In genomic region chr11:5274340-5274739, GRCh38 we compare ENCODE assay signal across 16 cellular contexts. TPM values are rescaled to one million over a fixed set of nuclear protein-coding genes. Genes with fewer than 3 reads are reported as not detected.
DNase-seq lines count a peak whose midpoint lies in the region; ATAC-seq, FAIRE-seq and TF ChIP-seq lines count a peak whose summit lies in the region.
"Had no signal": no experiment of that assay in that cellular context is flagged by ENCODE, and none has a peak within 500 bp of the region (broad histone marks: within the 10 kb centered on the region; RNA-seq: fewer than 3 reads in every experiment).

No MANE protein-coding gene starts in this region.

- in situ Hi-C loops in K562 (cut with MboI): no loop called here

- no peaks in the 10 kb centered on the region for H3K9me1 ChIP-seq in K562 (ENCODE audit: control insufficient read depth, insufficient read depth, low read length)

- no peak for FAIRE-seq in K562 (lab: Jason Lieb, UNC)

- no peak for ATAC-seq in K562
- no peak for ATAC-seq in Right ventricle myocardium superior (ENCODE audit: poor library complexity)
- no peak for ATAC-seq in HG03565 (IDR thresholded peaks at IDR 0.05; ENCODE audit: unreplicated experiment)
- ATAC-seq: PC-3 had no signal

- TF ChIP-seq CTCF in K562 (IDR thresholded peaks at IDR 0.05 in 2 of 3, conservative IDR thresholded peaks at IDR 0.05 in 1 of 3; ENCODE audit: insufficient read depth in 2 of 3, low read depth in 1 of 3, low read length in 3 of 3): no peak

- CTCF ChIA-PET in K562 (lab: Yijun Ruan, JAX; ENCODE audit: low intra/inter-chr PET ratio): no interaction called here

- peak overlapping the region; percentile 47 to 54; a peak in 3 of 4 replicates for H3K9ac ChIP-seq in K562 (ENCODE audit: insufficient read depth in 1 of 2, low read depth in 2 of 2, low read length in 2 of 2)

- intact Hi-C loops in K562 (cut with micrococcal nuclease) (no loop called here), Right ventricle myocardium superior (cut with DNase I) (no loop called here)

- no peak for TF ChIP-seq POLR2A in K562 (conservative IDR thresholded peaks at IDR 0.05)

- 67% methylated on average over 4 of the region's 4 CpGs for whole genome bisulfite sequencing in K562 (ENCODE audit: insufficient coverage, low coverage, missing lambda C conversion rate)

- H3K9me3 ChIP-seq in K562 (replicated peaks; ENCODE audit: control insufficient read depth, insufficient read depth, low read depth, low read length): no peaks in the 10 kb centered on the region
- H3K9me3 ChIP-seq: BE2C had no signal

- peak overlapping the region; percentile 87 for H3K27ac ChIP-seq in K562 (ENCODE audit: extremely low read depth, low read depth, low read length)
- H3K27ac ChIP-seq: SK-N-MC had no signal

- H3K79me2 ChIP-seq in K562 (ENCODE audit: control insufficient read depth, insufficient read depth, low read length): peaks cover 71% of the 10 kb centered on the region

- POLR2A ChIA-PET in K562 (lab: Yijun Ruan, JAX): interaction anchor here (1.4 to 2.7 kb wide), 2 partner anchors 12 to 15 kb away, joined by 4 to 15 read pairs; no protein-coding TSS in a partner anchor

- H3K4me3 ChIP-seq in K562: no peak overlapping the region
- H3K4me3 ChIP-seq: SK-N-MC had no signal

- no peak for TF ChIP-seq RAD21 in K562 (CRISPR knock-in tag; conservative IDR thresholded peaks at IDR 0.05 in 1 of 2, IDR thresholded peaks at IDR 0.05 in 1 of 2)

- peak overlapping the region; percentile 56 for H2AFZ ChIP-seq in K562 (ENCODE audit: low read depth, low read length)

- H4K20me1 ChIP-seq in K562 (replicated peaks; ENCODE audit: control insufficient read depth, insufficient read depth, low read length): no peaks in the 10 kb centered on the region

- DNase-seq in HT1080 (ENCODE audit: low read depth) (peak; percentile 83), K562 (ENCODE audit: extremely low read depth in 1 of 4, low spot score in 3 of 4) (no peak), glomerular visceral epithelial cell (ENCODE audit: extremely low spot score) (peak; percentile 2), Right ventricle myocardium superior (no peak), dedifferentiated amniotic fluid mesenchymal stem cell (ENCODE audit: extremely low spot score) (no peak), hippocampal formation (lab: John Stamatoyannopoulos, UW) (no peak)
- DNase-seq: BE2C; CD4-positive, alpha-beta memory T cell; H9; NCI-H1694; NCI-H2107; NCI-H345; NCI-H526 treated with DMSO at 0.1 percent for 48 hours; PC-3 had no signal

- no peak for TF ChIP-seq EP300 in K562 (IDR thresholded peaks at IDR 0.05; ENCODE audit: low read length)

- no peaks in the 10 kb centered on the region for H3K27me3 ChIP-seq in K562 (ENCODE audit: control insufficient read depth in 2 of 2, insufficient read depth in 2 of 2, low read length in 2 of 2)
- H3K27me3 ChIP-seq: BE2C had no signal

- H3K4me1 ChIP-seq in K562 (replicated peaks in 1 of 2; ENCODE audit: control insufficient read depth in 2 of 2, insufficient read depth in 2 of 2, low read length in 2 of 2): peaks cover 26 to 73% of the 10 kb centered on the region in 2 experiments
- H3K4me1 ChIP-seq: BE2C had no signal

- BruUV-seq in K562 (replicated peaks; lab: Mats Ljungman, UMichigan): no TSS peak

- peaks cover 30% of the 10 kb centered on the region for H3K36me3 ChIP-seq in K562 (ENCODE audit: control insufficient read depth, insufficient read depth, low read length)
- H3K36me3 ChIP-seq: BE2C had no signal

- H3K4me2 ChIP-seq in K562 (ENCODE audit: insufficient read depth, low read length): peak overlapping the region; percentile 63

RNA-seq across cellular contexts. Expression of gene HBE1, which starts 4.6 kb away (rescaled TPM):
- 157 and 165 TPM in 2 replicates for total RNA-seq in HT1080 (2014; rRNA removed; shearing (Covaris generic))
- polyA plus RNA-seq in HT1080 (2015; cell fraction: cytosol; rRNA removed): 30.9 and 36.2 TPM in 2 replicates
- polyA plus RNA-seq in HT1080 (2015; cell fraction: nucleus; rRNA removed): 5.4 and 8.7 TPM in 2 replicates
- total RNA-seq in K562 (2011; cell fraction: chromatin; rRNA removed; ENCODE audit: low replicate concordance): 428 and 488 TPM in 2 replicates
- total RNA-seq in K562 (2011; cell fraction: nucleolus; rRNA removed): 920 and 1,516 TPM in 2 replicates
- 1,288 and 1,316 TPM in 2 replicates for total RNA-seq in K562 (2011; cell fraction: nucleoplasm; rRNA removed)
- 1,522 and 1,641 TPM in 2 replicates for total RNA-seq in K562 (2014; rRNA removed)
- 1,988 and 2,064 TPM in 2 replicates for total RNA-seq in K562 (2014; rRNA removed; fragmentation: Illumina TruSeq; extraction: Trizol)
- 594 and 612 TPM in 2 replicates for total RNA-seq in K562 (2015; rRNA removed; fragmentation: Illumina TruSeq; extraction: Trizol)
- total RNA-seq in K562 (2021): 1,978 and 2,119 TPM in 2 replicates
- 1,590 and 10,250 TPM in 2 replicates for polyA plus RNA-seq in K562 (2011; rRNA removed)
- polyA plus RNA-seq in K562 (2011; cell fraction: cytosol; rRNA removed): 2,905 and 13,663 TPM in 2 replicates
- 783 and 2,910 TPM in 2 replicates for polyA plus RNA-seq in K562 (2011; cell fraction: nucleus; rRNA removed)
- 1,158 and 1,777 TPM in 2 replicates for polyA plus RNA-seq in K562 (2012)
- polyA plus RNA-seq in K562 (2014; fragmentation: Illumina TruSeq; extraction: Trizol): 2,663 and 2,874 TPM in 2 replicates
- polyA plus RNA-seq in K562 (2014; fragmentation: Nextera tagmentation; extraction: Ambion mirVana): 1,000 to 10,000 TPM; 2,181 to 2,800 TPM
- polyA plus RNA-seq in K562 (2014; rRNA removed): 2,730 and 3,408 TPM in 2 replicates
- 579 and 3,233 TPM in 2 replicates for polyA minus RNA-seq in K562 (2011; rRNA and poly(A)+ RNA removed)
- polyA minus RNA-seq in K562 (2011; cell fraction: cytosol; rRNA and poly(A)+ RNA removed): 263 and 1,304 TPM in 2 replicates
- 90.1 and 239 TPM in 2 replicates for polyA minus RNA-seq in K562 (2011; cell fraction: nucleus; rRNA and poly(A)+ RNA removed)
- total RNA-seq in Right ventricle myocardium superior: not detected
- total RNA-seq: CD4-positive, alpha-beta memory T cell; H9 had no signal
- polyA plus RNA-seq: CD4-positive, alpha-beta memory T cell had no signal

RNA-seq across cellular contexts. Expression of gene HBG2, which starts 19.8 kb away (rescaled TPM):
- 15.1 and 19.5 TPM in 2 replicates for total RNA-seq in HT1080 (2014; rRNA removed; shearing (Covaris generic))
- 0.58 and 0.93 TPM in 2 replicates for polyA plus RNA-seq in HT1080 (2015; cell fraction: cytosol; rRNA removed)
- polyA plus RNA-seq in HT1080 (2015; cell fraction: nucleus; rRNA removed): 1.7 TPM in 1 of 2 replicates, not detected in the other
- total RNA-seq in K562 (2011; cell fraction: chromatin; rRNA removed; ENCODE audit: low replicate concordance): 272 and 470 TPM in 2 replicates
- 1,129 and 1,276 TPM in 2 replicates for total RNA-seq in K562 (2011; cell fraction: nucleolus; rRNA removed)
- total RNA-seq in K562 (2011; cell fraction: nucleoplasm; rRNA removed): 972 and 1,024 TPM in 2 replicates
- total RNA-seq in K562 (2014; rRNA removed) (4,133 and 5,659 TPM in 2 replicates), K562 (2014; rRNA removed; fragmentation: Illumina TruSeq; extraction: Trizol) (14,495 and 14,520 TPM in 2 replicates), K562 (2015; rRNA removed; fragmentation: Illumina TruSeq; extraction: Trizol) (1,503 and 1,626 TPM in 2 replicates), K562 (2021) (9,242 and 9,746 TPM in 2 replicates), Right ventricle myocardium superior (not detected)
- polyA plus RNA-seq in K562 (2011; rRNA removed) (14,543 and 18,939 TPM in 2 replicates), K562 (2014; fragmentation: Illumina TruSeq; extraction: Trizol) (5,264 and 6,648 TPM in 2 replicates), K562 (2014; fragmentation: Nextera tagmentation; extraction: Ambion mirVana) (over 10,000 TPM; 53,065 to 58,619 TPM), K562 (2014; rRNA removed) (10,515 and 11,063 TPM in 2 replicates)
- 11,967 and 13,477 TPM in 2 replicates for polyA plus RNA-seq in K562 (2011; cell fraction: cytosol; rRNA removed)
- 3,033 and 3,867 TPM in 2 replicates for polyA plus RNA-seq in K562 (2011; cell fraction: nucleus; rRNA removed)
- polyA plus RNA-seq in K562 (2012): 2,383 and 7,190 TPM in 2 replicates
- polyA minus RNA-seq in K562 (2011; rRNA and poly(A)+ RNA removed): 2,172 and 2,198 TPM in 2 replicates
- 396 and 509 TPM in 2 replicates for polyA minus RNA-seq in K562 (2011; cell fraction: cytosol; rRNA and poly(A)+ RNA removed)
- polyA minus RNA-seq in K562 (2011; cell fraction: nucleus; rRNA and poly(A)+ RNA removed): 161 and 330 TPM in 2 replicates
- total RNA-seq: CD4-positive, alpha-beta memory T cell; H9; PC-3 had no signal
- polyA plus RNA-seq: CD4-positive, alpha-beta memory T cell had no signal

RNA-seq across cellular contexts. Expression of gene HBG1, which starts 24.7 kb away (rescaled TPM):
- 0.31 TPM in 1 of 2 replicates, not detected in the other for total RNA-seq in HT1080 (2014; rRNA removed; shearing (Covaris generic))
- polyA plus RNA-seq in HT1080 (2015; cell fraction: cytosol; rRNA removed): not detected in 2 replicates
- not detected in 2 replicates for polyA plus RNA-seq in HT1080 (2015; cell fraction: nucleus; rRNA removed)
- 324 and 332 TPM in 2 replicates for total RNA-seq in K562 (2011; cell fraction: chromatin; rRNA removed; ENCODE audit: low replicate concordance)
- total RNA-seq in K562 (2011; cell fraction: nucleolus; rRNA removed): 688 and 922 TPM in 2 replicates
- 700 and 723 TPM in 2 replicates for total RNA-seq in K562 (2011; cell fraction: nucleoplasm; rRNA removed)
- total RNA-seq in K562 (2014; rRNA removed): 3,349 and 3,828 TPM in 2 replicates
- total RNA-seq in K562 (2014; rRNA removed; fragmentation: Illumina TruSeq; extraction: Trizol): 3,691 and 4,785 TPM in 2 replicates
- total RNA-seq in K562 (2015; rRNA removed; fragmentation: Illumina TruSeq; extraction: Trizol): 1,066 and 1,105 TPM in 2 replicates
- 3,171 and 3,343 TPM in 2 replicates for total RNA-seq in K562 (2021)
- 10,167 and 10,862 TPM in 2 replicates for polyA plus RNA-seq in K562 (2011; rRNA removed)
- 6,522 and 7,647 TPM in 2 replicates for polyA plus RNA-seq in K562 (2011; cell fraction: cytosol; rRNA removed)
- polyA plus RNA-seq in K562 (2011; cell fraction: nucleus; rRNA removed): 1,318 and 1,569 TPM in 2 replicates
- polyA plus RNA-seq in K562 (2012): 627 and 1,941 TPM in 2 replicates
- 4,898 and 6,694 TPM in 2 replicates for polyA plus RNA-seq in K562 (2014; fragmentation: Illumina TruSeq; extraction: Trizol)
- over 10,000 TPM; 14,841 to 16,338 TPM for polyA plus RNA-seq in K562 (2014; fragmentation: Nextera tagmentation; extraction: Ambion mirVana)
- polyA plus RNA-seq in K562 (2014; rRNA removed): 5,149 and 5,228 TPM in 2 replicates
- polyA minus RNA-seq in K562 (2011; rRNA and poly(A)+ RNA removed): 1,181 and 1,290 TPM in 2 replicates
- polyA minus RNA-seq in K562 (2011; cell fraction: cytosol; rRNA and poly(A)+ RNA removed): 612 and 821 TPM in 2 replicates
- 282 and 470 TPM in 2 replicates for polyA minus RNA-seq in K562 (2011; cell fraction: nucleus; rRNA and poly(A)+ RNA removed)
- total RNA-seq in Right ventricle myocardium superior: not detected
- total RNA-seq: CD4-positive, alpha-beta memory T cell; H9; PC-3 had no signal
- polyA plus RNA-seq: CD4-positive, alpha-beta memory T cell had no signal

RNA-seq across cellular contexts. Expression of gene OR51B4, which starts 27.4 kb away (rescaled TPM):
- 21.5 and 33.4 TPM in 2 replicates for total RNA-seq in HT1080 (2014; rRNA removed; shearing (Covaris generic))
- polyA plus RNA-seq in HT1080 (2015; cell fraction: cytosol; rRNA removed): 6.4 and 7.1 TPM in 2 replicates
- 2.6 and 3.5 TPM in 2 replicates for polyA plus RNA-seq in HT1080 (2015; cell fraction: nucleus; rRNA removed)
- 113 and 179 TPM in 2 replicates for total RNA-seq in K562 (2011; cell fraction: chromatin; rRNA removed; ENCODE audit: low replicate concordance)
- 66.9 and 97.2 TPM in 2 replicates for total RNA-seq in K562 (2011; cell fraction: nucleolus; rRNA removed)
- total RNA-seq in K562 (2011; cell fraction: nucleoplasm; rRNA removed): 183 and 330 TPM in 2 replicates
- total RNA-seq in K562 (2014; rRNA removed) (20.5 and 22.1 TPM in 2 replicates), K562 (2014; rRNA removed; fragmentation: Illumina TruSeq; extraction: Trizol) (48.3 and 56.4 TPM in 2 replicates), K562 (2015; rRNA removed; fragmentation: Illumina TruSeq; extraction: Trizol) (39.9 and 42.2 TPM in 2 replicates), K562 (2021) (43.8 and 48.2 TPM in 2 replicates), Right ventricle myocardium superior (not detected)
- polyA plus RNA-seq in K562 (2011; rRNA removed) (64.6 and 65.5 TPM in 2 replicates), K562 (2014; fragmentation: Illumina TruSeq; extraction: Trizol) (53.2 and 55.8 TPM in 2 replicates), K562 (2014; fragmentation: Nextera tagmentation; extraction: Ambion mirVana) (10 to 100 TPM; 17.1 to 23.8 TPM), K562 (2014; rRNA removed) (22.8 and 32.9 TPM in 2 replicates)
- 74.4 and 99.5 TPM in 2 replicates for polyA plus RNA-seq in K562 (2011; cell fraction: cytosol; rRNA removed)
- 99.6 and 172 TPM in 2 replicates for polyA plus RNA-seq in K562 (2011; cell fraction: nucleus; rRNA removed)
- polyA plus RNA-seq in K562 (2012): 23.1 and 52.0 TPM in 2 replicates
- polyA minus RNA-seq in K562 (2011; rRNA and poly(A)+ RNA removed): 157 and 184 TPM in 2 replicates
- 31.9 and 56.7 TPM in 2 replicates for polyA minus RNA-seq in K562 (2011; cell fraction: cytosol; rRNA and poly(A)+ RNA removed)
- 102 and 129 TPM in 2 replicates for polyA minus RNA-seq in K562 (2011; cell fraction: nucleus; rRNA and poly(A)+ RNA removed)
- total RNA-seq: CD4-positive, alpha-beta memory T cell; H9 had no signal
- polyA plus RNA-seq: CD4-positive, alpha-beta memory T cell had no signal

RNA-seq across cellular contexts. Expression of gene HBD, which starts 40.1 kb away (rescaled TPM):
- not detected in 2 replicates for total RNA-seq in HT1080 (2014; rRNA removed; shearing (Covaris generic))
- polyA plus RNA-seq in HT1080 (2015; cell fraction: cytosol; rRNA removed): not detected in 2 replicates
- not detected in 2 replicates for polyA plus RNA-seq in HT1080 (2015; cell fraction: nucleus; rRNA removed)
- 4.7 and 5.3 TPM in 2 replicates for total RNA-seq in K562 (2011; cell fraction: chromatin; rRNA removed; ENCODE audit: low replicate concordance)
- 10.2 and 15.1 TPM in 2 replicates for total RNA-seq in K562 (2011; cell fraction: nucleolus; rRNA removed)
- 11.3 and 12.1 TPM in 2 replicates for total RNA-seq in K562 (2011; cell fraction: nucleoplasm; rRNA removed)
- total RNA-seq in K562 (2014; rRNA removed) (19.9 and 20.9 TPM in 2 replicates), K562 (2014; rRNA removed; fragmentation: Illumina TruSeq; extraction: Trizol) (26.9 and 27.6 TPM in 2 replicates), K562 (2015; rRNA removed; fragmentation: Illumina TruSeq; extraction: Trizol) (11.8 and 13.4 TPM in 2 replicates), K562 (2021) (26.6 and 28.0 TPM in 2 replicates), Right ventricle myocardium superior (not detected)
- polyA plus RNA-seq in K562 (2011; rRNA removed) (26.0 and 46.3 TPM in 2 replicates), K562 (2014; fragmentation: Illumina TruSeq; extraction: Trizol) (36.0 and 44.6 TPM in 2 replicates), K562 (2014; fragmentation: Nextera tagmentation; extraction: Ambion mirVana) (100 to 1,000 TPM; 137 to 169 TPM), K562 (2014; rRNA removed) (29.5 and 48.5 TPM in 2 replicates)
- 46.3 and 49.2 TPM in 2 replicates for polyA plus RNA-seq in K562 (2011; cell fraction: cytosol; rRNA removed)
- 14.5 and 15.3 TPM in 2 replicates for polyA plus RNA-seq in K562 (2011; cell fraction: nucleus; rRNA removed)
- polyA plus RNA-seq in K562 (2012): 4.9 and 28.5 TPM in 2 replicates
- polyA minus RNA-seq in K562 (2011; rRNA and poly(A)+ RNA removed): 10.7 and 23.6 TPM in 2 replicates
- polyA minus RNA-seq in K562 (2011; cell fraction: cytosol; rRNA and poly(A)+ RNA removed): 6.2 and 7.1 TPM in 2 replicates
- 2.8 and 4.8 TPM in 2 replicates for polyA minus RNA-seq in K562 (2011; cell fraction: nucleus; rRNA and poly(A)+ RNA removed)
- total RNA-seq: CD4-positive, alpha-beta memory T cell; H9; PC-3 had no signal
- polyA plus RNA-seq: CD4-positive, alpha-beta memory T cell had no signal

Comparison
In these comparisons a context has a peak if more than half of its experiments do, and no peak if none do; other contexts are left out.
1. DNase-seq: peak in HT1080 (single experiment) and glomerular visceral epithelial cell (single experiment); none in K562 (0 of 4), Right ventricle myocardium superior (single experiment), dedifferentiated amniotic fluid mesenchymal stem cell (single experiment) and hippocampal formation (0 of 2).
2. RNA of gene HBG2, which starts 19.8 kb away (total RNA-seq): 272 to 14,520 TPM in K562; 15.1 to 19.5 TPM in HT1080; every median in the first group is over 10 times any median in the second.
3. RNA of gene HBG1, which starts 24.7 kb away (total RNA-seq): 324 to 4,785 TPM in K562; 0.31 TPM in HT1080; every median in the first group is over 100 times any median in the second.